19 cellular contexts compared by ENCODE assay signal in genomic region chr3:136044980-136045745, GRCh38.
"Had no signal": no experiment of that assay in that cellular context is flagged by ENCODE, and none has a peak within 500 bp of the region (broad histone marks: within the 10 kb centered on the region; RNA-seq: fewer than 3 reads in every experiment).

No MANE protein-coding gene starts in this region.

- H3K9me3 ChIP-seq: right lobe of liver, spleen, stomach, thoracic aorta, transverse colon had no signal

- H3K36me3 ChIP-seq: right lobe of liver, spleen had no signal

- FAIRE-seq: keratinocyte had no signal

- H3K4me1 ChIP-seq: right lobe of liver, spleen, stomach, transverse colon had no signal

- H3K27me3 ChIP-seq: dorsolateral prefrontal cortex, right lobe of liver, spleen, stomach, transverse colon had no signal

- DNase-seq: central memory CD4-positive, alpha-beta T cell; cortex of kidney; dorsolateral prefrontal cortex; effector CD8-positive, alpha-beta T cell; foreskin melanocyte; immature natural killer cell; mammary epithelial cell; naive thymus-derived CD4-positive, alpha-beta T cell; right lobe of liver; spleen; stimulated activated CD4-positive, alpha-beta T cell treated with anti-CD3 and anti-CD28 coated beads, Interleukin-15, amount 100 ng/mL, for 24 hours; stimulated activated CD4-positive, alpha-beta T cell treated with anti-CD3 and anti-CD28 coated beads, Interleukin-1b, Interleukin-23, amount 100 ng/mL, for 48 hours; stimulated activated CD4-positive, alpha-beta T cell treated with anti-CD3 and anti-CD28 coated beads, Interleukin-4, amount 100 ng/mL, for 24 hours; stimulated activated naive CD4-positive, alpha-beta T cell; stomach; substantia nigra; transverse colon had no signal

- H3K27ac ChIP-seq: dorsolateral prefrontal cortex, right lobe of liver, spleen, stomach, thoracic aorta, transverse colon had no signal

- H3K4me3 ChIP-seq: dorsolateral prefrontal cortex, right lobe of liver, spleen, stomach, thoracic aorta, transverse colon had no signal

- ATAC-seq: naive thymus-derived CD4-positive, alpha-beta T cell had no signal
